In the genomic region with DNA sequence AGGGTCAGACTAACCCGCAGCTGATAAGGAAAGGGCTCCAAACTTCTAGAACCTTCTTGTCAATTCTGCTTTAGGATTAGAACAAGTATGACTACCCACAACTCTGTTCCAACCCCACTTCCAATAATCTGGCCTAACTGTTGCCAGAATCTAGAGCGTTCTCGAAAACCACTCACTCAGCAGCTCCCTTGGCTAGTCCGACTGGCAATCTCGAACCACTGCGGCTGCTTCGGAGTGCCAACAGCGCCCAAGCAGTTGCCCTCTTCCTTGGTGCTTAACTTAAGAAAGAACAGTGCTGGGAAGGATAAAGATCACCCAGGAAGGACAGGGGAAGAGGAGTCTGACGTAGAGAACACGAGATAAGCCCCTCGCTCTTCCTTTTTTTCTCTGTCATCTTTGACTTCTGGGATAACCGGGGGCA, we compare ENCODE assay signal across 8 cellular contexts. TPM values are rescaled to one million over a fixed set of nuclear protein-coding genes. Genes with fewer than 3 reads are reported as not detected.
DNase-seq lines count a peak whose midpoint lies in the region; ATAC-seq, FAIRE-seq and TF ChIP-seq lines count a peak whose summit lies in the region.

No MANE protein-coding gene starts in this region.

- H3K4me1 Mint-ChIP-seq in activated CD4-positive, alpha-beta memory T cell treated with anti-CD3 and anti-CD28 coated beads, Interleukin-2, amount 10 ng/mL, durations not matched to agents 7 days and 5 days = peaks cover 67% of the 10 kb centered on the region

- no peaks in the 10 kb centered on the region for H3K27me3 ChIP-seq in GM23248 (replicated peaks; ENCODE audit: insufficient read depth)
- no peaks in the 10 kb centered on the region for H3K27me3 ChIP-seq in foreskin keratinocyte
- H3K27me3 ChIP-seq in psoas muscle (ENCODE audit: insufficient read depth in 3 of 3, low read length in 2 of 3) = no peaks in the 10 kb centered on the region

- no peaks in the 10 kb centered on the region for H3K9me3 Mint-ChIP-seq in activated CD4-positive, alpha-beta memory T cell treated with anti-CD3 and anti-CD28 coated beads, Interleukin-2, amount 10 ng/mL, durations not matched to agents 7 days and 5 days

- H3K27me3 Mint-ChIP-seq in activated CD4-positive, alpha-beta memory T cell treated with anti-CD3 and anti-CD28 coated beads, Interleukin-2, amount 10 ng/mL, durations not matched to agents 7 days and 5 days = no peaks in the 10 kb centered on the region

- no peaks in the 10 kb centered on the region for H3K9me2 ChIP-seq in GM23248 (ENCODE audit: insufficient read depth)

- H3K27ac Mint-ChIP-seq in activated CD4-positive, alpha-beta memory T cell treated with anti-CD3 and anti-CD28 coated beads, Interleukin-2, amount 10 ng/mL, durations not matched to agents 7 days and 5 days = peak overlapping the region; percentile 97

- H3K4me1 ChIP-seq in A549 (peaks cover 29% of the 10 kb centered on the region), GM23248 (ENCODE audit: insufficient read depth) (peaks cover 34% of the 10 kb centered on the region), foreskin keratinocyte (peaks cover 8% of the 10 kb centered on the region), psoas muscle (peaks cover 52% of the 10 kb centered on the region)

- peak overlapping the region; percentile 98 for H3K9ac ChIP-seq in GM23248

- TF ChIP-seq POLR2A in A549 (IDR thresholded peaks at IDR 0.05; ENCODE audit: low read length) = no peak

- H3K9me3 ChIP-seq in A549 (no peaks in the 10 kb centered on the region), GM23248 (ENCODE audit: low read depth) (no peaks in the 10 kb centered on the region), psoas muscle (no peaks in the 10 kb centered on the region)

- H3F3A ChIP-seq in GM23248 (ENCODE audit: insufficient read depth) = peaks cover 12% of the 10 kb centered on the region

- 7% methylated on average over 12 of the region's 12 CpGs for WGBS in A549 (ENCODE audit: missing lambda C conversion rate)
- WGBS in GM23248 (ENCODE audit: low coverage in 1 of 2, low lambda C conversion rate in 2 of 2, missing lambda C conversion rate in 2 of 2), 2 experiments = 5 to 6% methylated on average over 12 of the region's 12 CpGs
- WGBS in psoas muscle, 3 donors = 2 to 5% (median 4%) methylated on average over 12 of the region's 12 CpGs

- peak overlapping the region; percentile 87 for H3K4me2 ChIP-seq in A549
- H3K4me2 ChIP-seq in GM23248 (ENCODE audit: unreplicated experiment) = peak overlapping the region; percentile 90

- H3K4me3 ChIP-seq in A549 (peak overlapping the region; percentile 72), GM23248 (peak overlapping the region; percentile 95), psoas muscle (peak overlapping the region; percentile 95)

- no peak for FAIRE-seq in A549 (lab: Jason Lieb, UNC)

- peak overlapping the region; percentile 99 for H3K4me3 Mint-ChIP-seq in activated CD4-positive, alpha-beta memory T cell treated with anti-CD3 and anti-CD28 coated beads, Interleukin-2, amount 10 ng/mL, durations not matched to agents 7 days and 5 days

- TF ChIP-seq RAD21 in A549 (conservative IDR thresholded peaks at IDR 0.05 in 1 of 2, IDR thresholded peaks at IDR 0.05 in 1 of 2) = no peak

- no peak for TF ChIP-seq EP300 in A549 (IDR thresholded peaks at IDR 0.05)

- H4K20me1 ChIP-seq in GM23248 (ENCODE audit: insufficient read depth) = no peaks in the 10 kb centered on the region

- H3K27ac ChIP-seq in A549 (peak overlapping the region; percentile 93 to 94), GM23248 (peak overlapping the region; percentile 84), foreskin keratinocyte (peak overlapping the region; percentile 77), psoas muscle (peak overlapping the region; percentile 95)

- peak overlapping the region; percentile 77 for H2AFZ ChIP-seq in GM23248

- intact Hi-C loops in psoas muscle (cut with DNase I) = loop anchor here (2.0 to 5.0 kb wide), 2 partner anchors 49 to 50 kb away; a partner anchor contains a TSS

- POLR2A ChIA-PET in A549 (lab: Yijun Ruan, JAX) = interaction anchor here (0.6 to 2.3 kb wide), 7 partner anchors 9 to 97 kb away, joined by 3 to 27 read pairs (median 4); a partner anchor contains a TSS
- POLR2A ChIA-PET in activated CD4-positive, alpha-beta memory T cell treated with anti-CD3 and anti-CD28 coated beads, Interleukin-2, amount 10 ng/mL, durations not matched to agents 7 days and 5 days (lab: Charles Lee) = interaction anchor here (0.8 to 12.8 kb wide), 20 partner anchors 9 to 562 kb away, joined by 3 to 237 read pairs (median 10); a partner anchor contains a TSS

- peaks cover 34% of the 10 kb centered on the region for H3K36me3 Mint-ChIP-seq in activated CD4-positive, alpha-beta memory T cell treated with anti-CD3 and anti-CD28 coated beads, Interleukin-2, amount 10 ng/mL, durations not matched to agents 7 days and 5 days (ENCODE audit: low read depth)

- H3K36me3 ChIP-seq in GM23248 (ENCODE audit: low read depth) = no peaks in the 10 kb centered on the region
- H3K36me3 ChIP-seq in psoas muscle (ENCODE audit: insufficient read depth in 1 of 2, low read depth in 1 of 2) = peaks cover under 1 to 1% of the 10 kb centered on the region in 2 donors

- DNase-seq in A549 (ENCODE audit: low read depth in 1 of 2, low spot score in 1 of 2) (no peak), GM23248 (peak; percentile 70), foreskin keratinocyte (no peak), psoas muscle (no peak), HuH-7 (ENCODE audit: low spot score) (no peak), T1000 (lab: John Stamatoyannopoulos, UW) (no peak)
- DNase-seq in activated CD4-positive, alpha-beta memory T cell treated with anti-CD3 and anti-CD28 coated beads, Interleukin-2, amount 10 ng/mL, durations not matched to agents 7 days and 5 days = peak; percentile 25

- in situ Hi-C loops in GM23248 (cut with MboI) = no loop called here

- CTCF ChIA-PET in A549 (lab: Yijun Ruan, JAX) = interaction anchor here (0.9 to 19.4 kb wide), 8 partner anchors 8 to 89 kb away, joined by 3 to 658 read pairs (median 46); a partner anchor contains a TSS
- CTCF ChIA-PET in activated CD4-positive, alpha-beta memory T cell treated with anti-CD3 and anti-CD28 coated beads, Interleukin-2, amount 10 ng/mL, durations not matched to agents 7 days and 5 days (lab: Charles Lee) = interaction anchor here (0.8 to 4.8 kb wide), 9 partner anchors 9 to 165 kb away, joined by 3 to 70 read pairs (median 5); a partner anchor contains a TSS

- ATAC-seq in A549 = no peak
- no peak for ATAC-seq in foreskin keratinocyte
- ATAC-seq in psoas muscle = peak in 2 of 4 donors; percentile 11
- ATAC-seq in GM19351 (IDR thresholded peaks at IDR 0.05; ENCODE audit: unreplicated experiment) = no peak

- peaks cover 82% of the 10 kb centered on the region for H3K79me2 ChIP-seq in GM23248 (ENCODE audit: insufficient read depth)

- TF ChIP-seq CTCF in A549 (IDR thresholded peaks at IDR 0.05) (no peak), foreskin keratinocyte (conservative IDR thresholded peaks at IDR 0.05) (no peak), psoas muscle (IDR thresholded peaks at IDR 0.05) (no peak)

RNA-seq across cellular contexts. Expression of a gene that starts 0.8 kb away (rescaled TPM):
- 95.3 and 116 TPM in 2 replicates for polyA plus RNA-seq in A549 (2011; rRNA removed)
- polyA plus RNA-seq in A549 (2012; cell fraction: cytosol; rRNA removed) = 48.6 and 54.5 TPM in 2 replicates
- 18.1 and 33.8 TPM in 2 replicates for polyA plus RNA-seq in A549 (2012; cell fraction: nucleus; rRNA removed)
- polyA plus RNA-seq in A549 (2017; fragmentation: RNase III; extraction: RNeasy Plus Mini Kit Qiagen cat#74134 plus additional on column Dnase treatment) = 140 to 161 TPM (median 148 TPM) in 3 replicates
- polyA minus RNA-seq in A549 (2011; rRNA and poly(A)+ RNA removed) = 71.3 and 71.5 TPM in 2 replicates
- total RNA-seq in GM23248 (2014; rRNA removed; shearing (Covaris generic)) = 61.6 and 71.3 TPM in 2 replicates
- 69.3 and 73.5 TPM in 2 replicates for polyA plus RNA-seq in GM23248 (2016; fragmentation: Nextera tagmentation; extraction: Ambion mirVana)
- 10 to 100 TPM; 88.7 to 95.1 TPM for total RNA-seq in activated CD4-positive, alpha-beta memory T cell treated with anti-CD3 and anti-CD28 coated beads, Interleukin-2, amount 10 ng/mL, durations not matched to agents 7 days and 5 days
- total RNA-seq in foreskin keratinocyte = 96.5 and 102 TPM in 2 replicates
- polyA plus RNA-seq in foreskin keratinocyte = 98.8 and 101 TPM in 2 replicates
- 100 to 1,000 TPM in 1 of 4 donors, 10 to 100 TPM in 3; 66.3 to 102 (median 76.9) TPM for total RNA-seq in psoas muscle
- 100 to 1,000 TPM in 1 of 3 donors, 10 to 100 TPM in 2; 85.4 to 142 (median 93.3) TPM for polyA plus RNA-seq in psoas muscle

RNA-seq across cellular contexts. Expression of a gene that starts 3.5 kb away (rescaled TPM):
- polyA plus RNA-seq in A549 (2011; rRNA removed) (52.2 and 54.3 TPM in 2 replicates), A549 (2017; fragmentation: RNase III; extraction: RNeasy Plus Mini Kit Qiagen cat#74134 plus additional on column Dnase treatment) (44.1 to 48.0 TPM (median 45.2 TPM) in 3 replicates), GM23248 (2016; fragmentation: Nextera tagmentation; extraction: Ambion mirVana) (66.5 and 67.5 TPM in 2 replicates), foreskin keratinocyte (18.6 and 20.0 TPM in 2 replicates), psoas muscle (10 to 100 TPM; 41.5 to 81.1 (median 43.1) TPM)
- 65.0 and 77.2 TPM in 2 replicates for polyA plus RNA-seq in A549 (2012; cell fraction: cytosol; rRNA removed)
- polyA plus RNA-seq in A549 (2012; cell fraction: nucleus; rRNA removed) = 46.1 and 47.2 TPM in 2 replicates
- polyA minus RNA-seq in A549 (2011; rRNA and poly(A)+ RNA removed) = 37.4 and 42.0 TPM in 2 replicates
- 70.8 and 71.2 TPM in 2 replicates for total RNA-seq in GM23248 (2014; rRNA removed; shearing (Covaris generic))
- 10 to 100 TPM; 21.3 to 22.7 TPM for total RNA-seq in activated CD4-positive, alpha-beta memory T cell treated with anti-CD3 and anti-CD28 coated beads, Interleukin-2, amount 10 ng/mL, durations not matched to agents 7 days and 5 days
- total RNA-seq in foreskin keratinocyte (17.1 TPM in 2 replicates), psoas muscle (10 to 100 TPM; 35.0 to 46.8 (median 39.4) TPM)

RNA-seq across cellular contexts. Expression of a gene that starts 34.0 kb away (rescaled TPM):
- polyA plus RNA-seq in A549 (2011; rRNA removed) (1.0 and 1.4 TPM in 2 replicates), A549 (2017; fragmentation: RNase III; extraction: RNeasy Plus Mini Kit Qiagen cat#74134 plus additional on column Dnase treatment) (0.55 to 0.80 TPM (median 0.67 TPM) in 3 replicates), GM23248 (2016; fragmentation: Nextera tagmentation; extraction: Ambion mirVana) (not detected in 2 replicates), foreskin keratinocyte (0.12 and 0.17 TPM in 2 replicates), psoas muscle (under 1 TPM; 0.08 to 0.22 (median 0.12) TPM)
- 0.56 and 0.87 TPM in 2 replicates for polyA plus RNA-seq in A549 (2012; cell fraction: cytosol; rRNA removed)
- polyA plus RNA-seq in A549 (2012; cell fraction: nucleus; rRNA removed) = 1.2 and 1.4 TPM in 2 replicates
- polyA minus RNA-seq in A549 (2011; rRNA and poly(A)+ RNA removed) = 1.5 and 1.8 TPM in 2 replicates
- total RNA-seq in GM23248 (2014; rRNA removed; shearing (Covaris generic)) = 0.13 TPM in 1 of 2 replicates, not detected in the other
- total RNA-seq in activated CD4-positive, alpha-beta memory T cell treated with anti-CD3 and anti-CD28 coated beads, Interleukin-2, amount 10 ng/mL, durations not matched to agents 7 days and 5 days = under 1 TPM in 1 of 2 experiments, not detected in 1; 0.05 TPM
- total RNA-seq in foreskin keratinocyte (0.18 and 0.31 TPM in 2 replicates), psoas muscle (1 to 10 TPM in 2 of 4 donors, under 1 TPM in 2; 0.56 to 1.2 (median 0.82) TPM)

RNA-seq across cellular contexts. Expression of a gene that starts 49.8 kb away (rescaled TPM):
- polyA plus RNA-seq in A549 (2011; rRNA removed) (38.6 and 49.8 TPM in 2 replicates), A549 (2017; fragmentation: RNase III; extraction: RNeasy Plus Mini Kit Qiagen cat#74134 plus additional on column Dnase treatment) (113 to 118 TPM (median 116 TPM) in 3 replicates), GM23248 (2016; fragmentation: Nextera tagmentation; extraction: Ambion mirVana) (103 and 107 TPM in 2 replicates), foreskin keratinocyte (54.9 and 57.2 TPM in 2 replicates), psoas muscle (10 to 100 TPM; 17.6 to 22.6 (median 21.2) TPM)
- 42.8 and 51.2 TPM in 2 replicates for polyA plus RNA-seq in A549 (2012; cell fraction: cytosol; rRNA removed)
- 57.8 and 66.7 TPM in 2 replicates for polyA plus RNA-seq in A549 (2012; cell fraction: nucleus; rRNA removed)
- 133 and 161 TPM in 2 replicates for polyA minus RNA-seq in A549 (2011; rRNA and poly(A)+ RNA removed)
- total RNA-seq in GM23248 (2014; rRNA removed; shearing (Covaris generic)) = 58.3 and 69.4 TPM in 2 replicates
- 10 to 100 TPM; 89.8 to 91.0 TPM for total RNA-seq in activated CD4-positive, alpha-beta memory T cell treated with anti-CD3 and anti-CD28 coated beads, Interleukin-2, amount 10 ng/mL, durations not matched to agents 7 days and 5 days
- total RNA-seq in foreskin keratinocyte (56.3 and 56.9 TPM in 2 replicates), psoas muscle (10 to 100 TPM; 21.0 to 26.8 (median 22.9) TPM)

Comparison
In these comparisons a context has a peak if more than half of its experiments do, and no peak if none do; other contexts are left out.
1. DNase-seq: peak in GM23248 (single experiment) and activated CD4-positive, alpha-beta memory T cell treated with anti-CD3 and anti-CD28 coated beads, Interleukin-2, amount 10 ng/mL, durations not matched to agents 7 days and 5 days (single experiment); none in A549 (0 of 2), foreskin keratinocyte (0 of 2), psoas muscle (0 of 2), HuH-7 (single experiment) and T1000 (single experiment).
2. Peak in every context shown above with its lines, with median percentiles within 50 percentile points of each other: H3K27ac ChIP-seq and H3K4me3 ChIP-seq.